Comparison of ENCODE assay signal across 3 cellular contexts in the genomic region with DNA sequence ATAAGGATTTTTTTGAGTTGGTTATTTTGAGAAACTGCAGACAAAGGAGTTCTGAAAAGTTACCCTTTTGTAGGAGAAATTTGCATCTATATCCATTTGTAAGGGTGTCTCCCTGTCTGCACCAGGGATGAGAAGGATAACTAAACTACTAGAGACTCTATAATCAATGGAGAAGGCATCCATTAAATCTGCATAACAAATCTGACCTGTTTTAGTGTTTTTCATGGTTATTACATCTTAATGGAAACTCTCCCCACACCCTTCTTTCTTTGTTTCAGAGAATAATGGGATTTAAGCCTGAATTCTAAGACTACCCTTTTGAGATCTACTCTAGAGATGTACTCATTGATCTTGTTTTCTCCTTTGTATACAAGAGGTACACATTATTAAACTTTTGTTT.
TF ChIP-seq lines count a peak whose summit lies in the region.

No MANE protein-coding gene starts in this region.

TF ChIP-seq in GM23338, 12 proteins besides CTCF, POLR2A, EP300 and RAD21:
- TF ChIP-seq REST (IDR thresholded peaks at IDR 0.05; ENCODE audit: unreplicated experiment), result no peak
- no peak for TF ChIP-seq JUNB (IDR thresholded peaks at IDR 0.05; ENCODE audit: unreplicated experiment)
- no peak for TF ChIP-seq ZNF331 (CRISPR knock-in tag; IDR thresholded peaks at IDR 0.05; ENCODE audit: low read depth)
- TF ChIP-seq NANOG (IDR thresholded peaks at IDR 0.05; ENCODE audit: borderline replicate concordance), result peak; percentile 98
- TF ChIP-seq POLR2AphosphoS5 (IDR thresholded peaks at IDR 0.05; ENCODE audit: low read depth), result peak; percentile 28; the same call in 1 of the 2 replicates
- no peak for TF ChIP-seq ETS1 (IDR thresholded peaks at IDR 0.05)
- no peak for TF ChIP-seq EZH2 (IDR thresholded peaks at IDR 0.05; ENCODE audit: low read depth, unreplicated experiment)
- TF ChIP-seq CREB1 (CRISPR knock-in tag; IDR thresholded peaks at IDR 0.05; ENCODE audit: low read depth), result peak; percentile 40; the same call in 1 of the 2 replicates
- TF ChIP-seq ZNF114 (CRISPR knock-in tag; IDR thresholded peaks at IDR 0.05), result 0 out of 2 replicates have a peak, but pooled peaks have one; percentile 13
- no peak for TF ChIP-seq STAT1 (IDR thresholded peaks at IDR 0.05; ENCODE audit: unreplicated experiment)

TF ChIP-seq in WTC11, 78 proteins besides CTCF, POLR2A, EP300 and RAD21 (continued from another document):
- no peak for TF ChIP-seq CDX4 (CRISPR knock-in tag; IDR thresholded peaks at IDR 0.05; ENCODE audit: borderline replicate concordance)
- no peak for TF ChIP-seq ZNF263 (CRISPR knock-in tag; IDR thresholded peaks at IDR 0.05; ENCODE audit: low read depth)

TF ChIP-seq in SK-N-SH, 30 proteins besides CTCF, POLR2A, EP300 and RAD21 (continued from another document):
- TF ChIP-seq SIN3A (IDR thresholded peaks at IDR 0.05; ENCODE audit: borderline replicate concordance, low read depth, low read length) (no peak), CHD2 (IDR thresholded peaks at IDR 0.05; ENCODE audit: low read length, partially characterized antibody) (no peak), GABPA (IDR thresholded peaks at IDR 0.05; ENCODE audit: low read depth) (no peak)
